ENCODE assay signal across 1 cellular context in the genomic region with DNA sequence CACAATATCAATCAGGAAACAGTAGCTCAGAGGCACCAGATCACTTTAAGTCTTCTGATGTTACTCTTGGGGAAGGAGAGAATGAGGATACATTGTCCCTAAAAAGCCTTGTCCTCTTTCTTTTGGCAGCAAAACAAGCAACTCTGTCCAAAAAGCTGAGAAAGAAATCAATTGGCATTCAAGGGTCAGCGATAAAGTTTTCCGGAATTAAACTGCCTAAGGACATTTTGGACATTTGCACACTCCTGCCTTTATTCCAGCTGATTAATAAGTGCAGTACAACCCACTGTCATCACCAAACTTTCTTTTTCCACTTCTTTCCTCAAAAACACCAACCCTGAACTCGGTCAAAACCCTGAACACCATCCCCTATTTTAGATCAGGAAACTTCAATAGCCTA.
TF ChIP-seq lines count a peak whose summit lies in the region.

No MANE protein-coding gene starts in this region.

TF ChIP-seq in GM23338, 12 proteins besides CTCF, POLR2A, EP300 and RAD21 (continued from another document):
- TF ChIP-seq, protein P1, sequence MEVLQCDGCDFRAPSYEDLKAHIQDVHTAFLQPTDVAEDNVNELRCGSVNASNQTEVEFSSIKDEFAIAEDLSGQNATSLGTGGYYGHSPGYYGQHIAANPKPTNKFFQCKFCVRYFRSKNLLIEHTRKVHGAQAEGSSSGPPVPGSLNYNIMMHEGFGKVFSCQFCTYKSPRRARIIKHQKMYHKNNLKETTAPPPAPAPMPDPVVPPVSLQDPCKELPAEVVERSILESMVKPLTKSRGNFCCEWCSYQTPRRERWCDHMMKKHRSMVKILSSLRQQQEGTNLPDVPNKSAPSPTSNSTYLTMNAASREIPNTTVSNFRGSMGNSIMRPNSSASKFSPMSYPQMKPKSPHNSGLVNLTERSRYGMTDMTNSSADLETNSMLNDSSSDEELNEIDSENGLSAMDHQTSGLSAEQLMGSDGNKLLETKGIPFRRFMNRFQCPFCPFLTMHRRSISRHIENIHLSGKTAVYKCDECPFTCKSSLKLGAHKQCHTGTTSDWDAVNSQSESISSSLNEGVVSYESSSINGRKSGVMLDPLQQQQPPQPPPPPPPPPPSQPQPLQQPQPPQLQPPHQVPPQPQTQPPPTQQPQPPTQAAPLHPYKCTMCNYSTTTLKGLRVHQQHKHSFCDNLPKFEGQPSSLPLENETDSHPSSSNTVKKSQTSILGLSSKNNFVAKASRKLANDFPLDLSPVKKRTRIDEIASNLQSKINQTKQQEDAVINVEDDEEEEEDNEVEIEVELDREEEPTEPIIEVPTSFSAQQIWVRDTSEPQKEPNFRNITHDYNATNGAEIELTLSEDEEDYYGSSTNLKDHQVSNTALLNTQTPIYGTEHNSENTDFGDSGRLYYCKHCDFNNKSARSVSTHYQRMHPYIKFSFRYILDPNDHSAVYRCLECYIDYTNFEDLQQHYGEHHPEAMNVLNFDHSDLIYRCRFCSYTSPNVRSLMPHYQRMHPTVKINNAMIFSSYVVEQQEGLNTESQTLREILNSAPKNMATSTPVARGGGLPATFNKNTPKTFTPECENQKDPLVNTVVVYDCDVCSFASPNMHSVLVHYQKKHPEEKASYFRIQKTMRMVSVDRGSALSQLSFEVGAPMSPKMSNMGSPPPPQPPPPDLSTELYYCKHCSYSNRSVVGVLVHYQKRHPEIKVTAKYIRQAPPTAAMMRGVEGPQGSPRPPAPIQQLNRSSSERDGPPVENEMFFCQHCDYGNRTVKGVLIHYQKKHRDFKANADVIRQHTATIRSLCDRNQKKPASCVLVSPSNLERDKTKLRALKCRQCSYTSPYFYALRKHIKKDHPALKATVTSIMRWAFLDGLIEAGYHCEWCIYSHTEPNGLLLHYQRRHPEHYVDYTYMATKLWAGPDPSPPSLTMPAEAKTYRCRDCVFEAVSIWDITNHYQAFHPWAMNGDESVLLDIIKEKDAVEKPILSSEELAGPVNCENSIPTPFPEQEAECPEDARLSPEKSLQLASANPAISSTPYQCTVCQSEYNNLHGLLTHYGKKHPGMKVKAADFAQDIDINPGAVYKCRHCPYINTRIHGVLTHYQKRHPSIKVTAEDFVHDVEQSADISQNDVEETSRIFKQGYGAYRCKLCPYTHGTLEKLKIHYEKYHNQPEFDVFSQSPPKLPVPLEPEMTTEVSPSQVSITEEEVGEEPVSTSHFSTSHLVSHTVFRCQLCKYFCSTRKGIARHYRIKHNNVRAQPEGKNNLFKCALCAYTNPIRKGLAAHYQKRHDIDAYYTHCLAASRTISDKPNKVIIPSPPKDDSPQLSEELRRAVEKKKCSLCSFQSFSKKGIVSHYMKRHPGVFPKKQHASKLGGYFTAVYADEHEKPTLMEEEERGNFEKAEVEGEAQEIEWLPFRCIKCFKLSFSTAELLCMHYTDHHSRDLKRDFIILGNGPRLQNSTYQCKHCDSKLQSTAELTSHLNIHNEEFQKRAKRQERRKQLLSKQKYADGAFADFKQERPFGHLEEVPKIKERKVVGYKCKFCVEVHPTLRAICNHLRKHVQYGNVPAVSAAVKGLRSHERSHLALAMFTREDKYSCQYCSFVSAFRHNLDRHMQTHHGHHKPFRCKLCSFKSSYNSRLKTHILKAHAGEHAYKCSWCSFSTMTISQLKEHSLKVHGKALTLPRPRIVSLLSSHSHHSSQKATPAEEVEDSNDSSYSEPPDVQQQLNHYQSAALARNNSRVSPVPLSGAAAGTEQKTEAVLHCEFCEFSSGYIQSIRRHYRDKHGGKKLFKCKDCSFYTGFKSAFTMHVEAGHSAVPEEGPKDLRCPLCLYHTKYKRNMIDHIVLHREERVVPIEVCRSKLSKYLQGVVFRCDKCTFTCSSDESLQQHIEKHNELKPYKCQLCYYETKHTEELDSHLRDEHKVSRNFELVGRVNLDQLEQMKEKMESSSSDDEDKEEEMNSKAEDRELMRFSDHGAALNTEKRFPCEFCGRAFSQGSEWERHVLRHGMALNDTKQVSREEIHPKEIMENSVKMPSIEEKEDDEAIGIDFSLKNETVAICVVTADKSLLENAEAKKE (CRISPR knock-in tag; IDR thresholded peaks at IDR 0.05), result no peak
- TF ChIP-seq EZH2 (IDR thresholded peaks at IDR 0.05; ENCODE audit: low read depth, unreplicated experiment) (no peak), ZNF114 (CRISPR knock-in tag; IDR thresholded peaks at IDR 0.05) (no peak), CREB1 (CRISPR knock-in tag; IDR thresholded peaks at IDR 0.05; ENCODE audit: low read depth) (no peak), POLR2AphosphoS5 (IDR thresholded peaks at IDR 0.05; ENCODE audit: low read depth) (no peak), ZNF331 (CRISPR knock-in tag; IDR thresholded peaks at IDR 0.05; ENCODE audit: low read depth) (no peak)
